ENCODE assay signal across 9 cellular contexts in the genomic region with DNA sequence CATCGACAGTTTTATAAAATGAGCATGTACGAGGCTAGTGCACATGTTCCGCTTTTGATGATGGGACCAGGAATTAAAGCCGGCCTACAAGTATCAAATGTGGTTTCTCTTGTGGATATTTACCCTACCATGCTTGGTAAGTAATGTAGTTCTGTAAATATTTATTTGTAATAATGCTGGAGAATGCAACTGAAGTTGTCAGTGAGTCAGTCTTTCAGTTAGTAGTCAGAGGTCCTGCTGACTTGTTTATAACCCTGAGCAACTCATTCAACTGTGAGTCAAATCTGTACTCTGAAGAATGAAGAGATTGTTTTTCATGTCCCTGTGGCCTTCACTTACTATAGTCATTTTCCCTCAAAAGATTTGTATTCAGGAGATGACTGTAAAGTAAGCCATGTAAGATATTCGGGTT. TPM values are rescaled to one million over a fixed set of nuclear protein-coding genes. Genes with fewer than 3 reads are reported as not detected.
DNase-seq lines count a peak whose midpoint lies in the region; ATAC-seq and TF ChIP-seq lines count a peak whose summit lies in the region.
"Had no signal": no experiment of that assay in that cellular context is flagged by ENCODE, and none has a peak within 500 bp of the region (broad histone marks: within the 10 kb centered on the region; RNA-seq: fewer than 3 reads in every experiment).

No MANE protein-coding gene starts in this region.

- H3K27me3 ChIP-seq in SJSA1 (replicated peaks) = no peaks in the 10 kb centered on the region
- H3K27me3 ChIP-seq in right atrium auricular region = no peaks in the 10 kb centered on the region

- H3K4me3 ChIP-seq in SJSA1 = no peak overlapping the region
- H3K4me3 ChIP-seq in right atrium auricular region = no peak overlapping the region

- H3K4me1 ChIP-seq in SJSA1 (replicated peaks) (peaks cover 23% of the 10 kb centered on the region), right atrium auricular region (no peaks in the 10 kb centered on the region)

- H3K9me3 ChIP-seq in SJSA1 (replicated peaks) (no peaks in the 10 kb centered on the region), right atrium auricular region (no peaks in the 10 kb centered on the region)

- DNase-seq in SJSA1 (ENCODE audit: low read depth in 1 of 2, low spot score in 2 of 2) = peak; percentile 49 to 78
- peak; percentile 89 for DNase-seq in non-pigmented ciliary epithelial cell (ENCODE audit: low read depth)
- DNase-seq in chondrocyte (ENCODE audit: low spot score) = no peak
- no peak for DNase-seq in medulla oblongata (ENCODE audit: extremely low spot score)
- no peak for DNase-seq in NCI-H128 (lab: John Stamatoyannopoulos, UW; ENCODE audit: unreplicated experiment)
- DNase-seq in right atrium auricular region (ENCODE audit: low spot score) = no peak
- DNase-seq: WERI-Rb-1 had no signal

- H3K36me3 ChIP-seq in SJSA1 (no peaks in the 10 kb centered on the region), right atrium auricular region (no peaks in the 10 kb centered on the region)
- H3K36me3 ChIP-seq: WERI-Rb-1 had no signal

- peak overlapping the region; percentile 74 for H3K27ac ChIP-seq in SJSA1
- H3K27ac ChIP-seq in right atrium auricular region = no peak overlapping the region
- H3K27ac ChIP-seq: WERI-Rb-1 had no signal

- H3K4me1 Mint-ChIP-seq in chondrocyte (ENCODE audit: low read depth) = no peaks in the 10 kb centered on the region

- H3K36me3 Mint-ChIP-seq in chondrocyte (ENCODE audit: low read depth) = peaks cover 3% of the 10 kb centered on the region

- H3K27ac Mint-ChIP-seq in chondrocyte (ENCODE audit: unreplicated experiment) = no peak overlapping the region

- TF ChIP-seq CTCF in chondrocyte (IDR thresholded peaks at IDR 0.05) (no peak), right atrium auricular region (IDR thresholded peaks at IDR 0.05) (no peak)

- ATAC-seq in GM18858 (IDR thresholded peaks at IDR 0.05; ENCODE audit: unreplicated experiment) (peak; percentile 95), HG02642 (IDR thresholded peaks at IDR 0.05; ENCODE audit: poor library complexity, unreplicated experiment) (peak; percentile 89)

- no peak overlapping the region for H3K4me3 Mint-ChIP-seq in chondrocyte (ENCODE audit: unreplicated experiment)

- H3K27me3 Mint-ChIP-seq in chondrocyte (ENCODE audit: low read depth) = no peaks in the 10 kb centered on the region

- H3K9me3 Mint-ChIP-seq in chondrocyte (ENCODE audit: low read depth) = no peaks in the 10 kb centered on the region

RNA-seq across cellular contexts. Expression of gene GPR150, which starts 28.4 kb away (rescaled TPM):
- 0.18 TPM in 1 of 2 replicates, not detected in the other for total RNA-seq in SJSA1 (2014; rRNA removed; shearing (Covaris generic))
- total RNA-seq in chondrocyte (0.33 to 0.42 TPM in 2 of 3 replicates, not detected in the other), right atrium auricular region (not detected)

RNA-seq across cellular contexts. Expression of gene ARSK, which starts 36.6 kb away (rescaled TPM):
- 16.5 and 18.9 TPM in 2 replicates for total RNA-seq in SJSA1 (2014; rRNA removed; shearing (Covaris generic))
- total RNA-seq in chondrocyte (10.0 to 10.7 TPM (median 10.4 TPM) in 3 replicates), right atrium auricular region (1 to 10 TPM; 3.7 to 6.0 TPM)

RNA-seq across cellular contexts. Expression of gene SKIC3, which starts 36.7 kb away (rescaled TPM):
- total RNA-seq in SJSA1 (2014; rRNA removed; shearing (Covaris generic)) = 74.7 and 94.6 TPM in 2 replicates
- total RNA-seq in chondrocyte (114 to 132 TPM (median 116 TPM) in 3 replicates), right atrium auricular region (10 to 100 TPM; 32.1 to 39.3 TPM)

RNA-seq across cellular contexts. Expression of gene RFESD, which starts 55.1 kb away (rescaled TPM):
- total RNA-seq in SJSA1 (2014; rRNA removed; shearing (Covaris generic)) = 0.72 and 1.7 TPM in 2 replicates
- 0.97 to 1.9 TPM (median 1.7 TPM) in 3 replicates for total RNA-seq in chondrocyte
- 1 to 10 TPM; 1.9 to 2.5 TPM for total RNA-seq in right atrium auricular region

Comparison
In these comparisons a context has a peak if more than half of its experiments do, and no peak if none do; other contexts are left out.
1. DNase-seq: peak in SJSA1 (2 of 2) and non-pigmented ciliary epithelial cell (single experiment); none in chondrocyte (single experiment), medulla oblongata (single experiment), NCI-H128 (single experiment) and right atrium auricular region (single experiment).